In genomic region chr16:31785126-31785525, GRCh38 we compare ENCODE assay signal across 24 cellular contexts.
"Had no signal": no experiment of that assay in that cellular context is flagged by ENCODE, and none has a peak within 500 bp of the region (broad histone marks: within the 10 kb centered on the region; RNA-seq: fewer than 3 reads in every experiment).

No MANE protein-coding gene starts in this region.

- H3K4me1 ChIP-seq: heart left ventricle, neural progenitor cell, parathyroid adenoma, right atrium auricular region, spleen, suprapubic skin, transverse colon, upper lobe of right lung, uterus had no signal

- H3K27ac ChIP-seq: dorsolateral prefrontal cortex, epithelial cell of prostate, heart left ventricle, hepatocyte, neural progenitor cell, parathyroid adenoma, right atrium auricular region, spleen, suprapubic skin, transverse colon, upper lobe of right lung, uterus had no signal

- H3K36me3 ChIP-seq: neural progenitor cell, right atrium auricular region, spleen, suprapubic skin, transverse colon, upper lobe of right lung, uterus had no signal

- DNase-seq: dorsolateral prefrontal cortex; effector CD4-positive, alpha-beta T cell; foreskin melanocyte; heart left ventricle; kidney; naive thymus-derived CD4-positive, alpha-beta T cell; spleen; stimulated activated CD4-positive, alpha-beta T cell treated with anti-CD3 and anti-CD28 coated beads, Interleukin-2, amount 100 ng/mL, for 48 hours; stimulated activated naive CD4-positive, alpha-beta T cell; stimulated activated naive CD8-positive, alpha-beta T cell treated with anti-CD3 and anti-CD28 coated beads, Interleukin-15, amount 100 ng/mL, for 72 hours; transverse colon; upper lobe of right lung; uterus had no signal

- H3K27me3 ChIP-seq: dorsolateral prefrontal cortex, heart left ventricle, hepatocyte, neural progenitor cell, right atrium auricular region, spleen, suprapubic skin, transverse colon, upper lobe of right lung, uterus had no signal

- FAIRE-seq: colon, kidney had no signal

- H3K4me3 ChIP-seq: dorsolateral prefrontal cortex, heart left ventricle, hepatocyte, lung, neural progenitor cell, right atrium auricular region, spleen, suprapubic skin, transverse colon, upper lobe of right lung, uterus had no signal

- ATAC-seq: esophagus mucosa; heart left ventricle; left lobe of liver; naive thymus-derived CD4-positive, alpha-beta T cell; sciatic nerve; stimulated activated naive CD8-positive, alpha-beta T cell treated with anti-CD3 and anti-CD28 coated beads, Interleukin-15, amount 100 ng/mL, for 72 hours; upper lobe of right lung had no signal
